Comparison of ENCODE assay signal across 15 cellular contexts in genomic region chr1:162973381-162973795, GRCh38.
DNase-seq lines count a peak whose midpoint lies in the region; ATAC-seq and TF ChIP-seq lines count a peak whose summit lies in the region.
"Had no signal": no experiment of that assay in that cellular context is flagged by ENCODE, and none has a peak within 500 bp of the region (broad histone marks: within the 10 kb centered on the region; RNA-seq: fewer than 3 reads in every experiment).

No MANE protein-coding gene starts in this region.

- DNase-seq in EH (ENCODE audit: low read depth) (peak; percentile 95), RWPE2 (ENCODE audit: low spot score) (no peak), fibroblast of gingiva (ENCODE audit: low read depth) (peak; percentile 79), pulmonary artery endothelial cell (ENCODE audit: low read depth, low spot score) (peak; percentile 40), NCI-H1436 (lab: John Stamatoyannopoulos, UW) (no peak), cerebellar cortex (ENCODE audit: low spot score) (no peak), NCI-H510A (lab: John Stamatoyannopoulos, UW) (no peak)
- DNase-seq: activated CD4-positive, alpha-beta T cell treated with anti-CD3 and anti-CD28 coated beads, Interleukin-2, amount 10 ng/mL, durations not matched to agents 7 days and 5 days; GOT3; pancreas; stimulated activated CD4-positive, alpha-beta T cell treated with anti-CD3 and anti-CD28 coated beads, Interleukin-1b, Interleukin-23, amount 100 ng/mL, for 48 hours; stimulated activated naive CD4-positive, alpha-beta T cell treated with Interleukin-2 at 50 U/mL for 16 hours; T-helper 17 cell had no signal

- H3K4me3 ChIP-seq in RWPE2 (ENCODE audit: severe bottlenecking), result no peak overlapping the region
- H3K4me3 ChIP-seq: cardiac muscle cell, pancreas had no signal

- peak overlapping the region; percentile 26 for H3K27ac ChIP-seq in RWPE2 (ENCODE audit: poor library complexity, severe bottlenecking)
- H3K27ac ChIP-seq: cardiac muscle cell, pancreas had no signal

- no peaks in the 10 kb centered on the region for H3K9me3 ChIP-seq in RWPE2 (ENCODE audit: severe bottlenecking)
- H3K9me3 ChIP-seq: pancreas had no signal

- ATAC-seq in RWPE2 (ENCODE audit: low read depth), result peak; percentile 67
- no peak for ATAC-seq in HG02623 (IDR thresholded peaks at IDR 0.05; ENCODE audit: unreplicated experiment)
- ATAC-seq: pancreas, T-helper 17 cell had no signal

- H3K4me1 ChIP-seq in RWPE2 (ENCODE audit: insufficient read depth, poor library complexity, severe bottlenecking), result peaks cover 7% of the 10 kb centered on the region
- H3K4me1 ChIP-seq: pancreas had no signal

- no peaks in the 10 kb centered on the region for H3K27me3 ChIP-seq in RWPE2 (ENCODE audit: insufficient read depth, poor library complexity, severe bottlenecking)
- H3K27me3 ChIP-seq: cardiac muscle cell, pancreas had no signal

- H3K36me3 ChIP-seq in RWPE2 (ENCODE audit: low read depth), result no peaks in the 10 kb centered on the region
- H3K36me3 ChIP-seq: cardiac muscle cell, pancreas had no signal

- TF ChIP-seq CTCF in RWPE2 (IDR thresholded peaks at IDR 0.05; ENCODE audit: poor library complexity, severe bottlenecking), result no peak

Comparison
In these comparisons a context has a peak if more than half of its experiments do, and no peak if none do; other contexts are left out.
1. DNase-seq: peak in EH (single experiment), fibroblast of gingiva (single experiment) and pulmonary artery endothelial cell (single experiment); none in RWPE2 (single experiment), NCI-H1436 (single experiment), cerebellar cortex (single experiment) and NCI-H510A (single experiment).